In genomic region chr1:12477936-12478611, GRCh38 we compare ENCODE assay signal across 1 cellular context.
TF ChIP-seq lines count a peak whose summit lies in the region.

No MANE protein-coding gene starts in this region.

TF ChIP-seq in HepG2, 621 proteins besides CTCF, POLR2A, EP300 and RAD21 (continued from another document and continues in another):
- no peak for TF ChIP-seq BCLAF1 (IDR thresholded peaks at IDR 0.05)
- no peak for TF ChIP-seq IKZF4 (CRISPR knock-in tag; IDR thresholded peaks at IDR 0.05; ENCODE audit: borderline replicate concordance, low read depth, not compliant biosample characterization)
- no peak for TF ChIP-seq MTA3 (CRISPR knock-in tag; IDR thresholded peaks at IDR 0.05)
- peak; percentile 78 for TF ChIP-seq FOXO1 (CRISPR knock-in tag; IDR thresholded peaks at IDR 0.05)
- TF ChIP-seq TOE1 (CRISPR knock-in tag; IDR thresholded peaks at IDR 0.05): no peak; the same call in 1 of the 2 replicates
- TF ChIP-seq HDAC2 (CRISPR knock-in tag; IDR thresholded peaks at IDR 0.05): peak; percentile 92
- peak; percentile 74; the same call in 1 of the 2 replicates for TF ChIP-seq ZNF605 (CRISPR knock-in tag; IDR thresholded peaks at IDR 0.05)
- TF ChIP-seq BRCA1 (CRISPR knock-in tag; IDR thresholded peaks at IDR 0.05): 0 out of 2 replicates have a peak, but pooled peaks have one; percentile 42
- peak; percentile 45 for TF ChIP-seq SMC3 (IDR thresholded peaks at IDR 0.05; ENCODE audit: low read length)
- peak; percentile 54; the same call in 1 of the 2 replicates for TF ChIP-seq TBX3 (IDR thresholded peaks at IDR 0.05; ENCODE audit: borderline replicate concordance)
- 0 out of 2 replicates have a peak, but pooled peaks have one; percentile 47 for TF ChIP-seq ZFP36L1 (CRISPR knock-in tag; IDR thresholded peaks at IDR 0.05)
- no peak for TF ChIP-seq ZNF879 (CRISPR knock-in tag; IDR thresholded peaks at IDR 0.05)
- no peak for TF ChIP-seq ZNF713 (CRISPR knock-in tag; IDR thresholded peaks at IDR 0.05)
- no peak for TF ChIP-seq ZNF660 (CRISPR knock-in tag; IDR thresholded peaks at IDR 0.05; ENCODE audit: borderline replicate concordance, low read depth)
- TF ChIP-seq, protein P1, sequence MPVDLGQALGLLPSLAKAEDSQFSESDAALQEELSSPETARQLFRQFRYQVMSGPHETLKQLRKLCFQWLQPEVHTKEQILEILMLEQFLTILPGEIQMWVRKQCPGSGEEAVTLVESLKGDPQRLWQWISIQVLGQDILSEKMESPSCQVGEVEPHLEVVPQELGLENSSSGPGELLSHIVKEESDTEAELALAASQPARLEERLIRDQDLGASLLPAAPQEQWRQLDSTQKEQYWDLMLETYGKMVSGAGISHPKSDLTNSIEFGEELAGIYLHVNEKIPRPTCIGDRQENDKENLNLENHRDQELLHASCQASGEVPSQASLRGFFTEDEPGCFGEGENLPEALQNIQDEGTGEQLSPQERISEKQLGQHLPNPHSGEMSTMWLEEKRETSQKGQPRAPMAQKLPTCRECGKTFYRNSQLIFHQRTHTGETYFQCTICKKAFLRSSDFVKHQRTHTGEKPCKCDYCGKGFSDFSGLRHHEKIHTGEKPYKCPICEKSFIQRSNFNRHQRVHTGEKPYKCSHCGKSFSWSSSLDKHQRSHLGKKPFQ (CRISPR knock-in tag; IDR thresholded peaks at IDR 0.05; ENCODE audit: insufficient replicate concordance): no peak
- TF ChIP-seq CENPBD1 (CRISPR knock-in tag; IDR thresholded peaks at IDR 0.05; ENCODE audit: borderline replicate concordance, low read depth): no peak
- TF ChIP-seq, protein P2, sequence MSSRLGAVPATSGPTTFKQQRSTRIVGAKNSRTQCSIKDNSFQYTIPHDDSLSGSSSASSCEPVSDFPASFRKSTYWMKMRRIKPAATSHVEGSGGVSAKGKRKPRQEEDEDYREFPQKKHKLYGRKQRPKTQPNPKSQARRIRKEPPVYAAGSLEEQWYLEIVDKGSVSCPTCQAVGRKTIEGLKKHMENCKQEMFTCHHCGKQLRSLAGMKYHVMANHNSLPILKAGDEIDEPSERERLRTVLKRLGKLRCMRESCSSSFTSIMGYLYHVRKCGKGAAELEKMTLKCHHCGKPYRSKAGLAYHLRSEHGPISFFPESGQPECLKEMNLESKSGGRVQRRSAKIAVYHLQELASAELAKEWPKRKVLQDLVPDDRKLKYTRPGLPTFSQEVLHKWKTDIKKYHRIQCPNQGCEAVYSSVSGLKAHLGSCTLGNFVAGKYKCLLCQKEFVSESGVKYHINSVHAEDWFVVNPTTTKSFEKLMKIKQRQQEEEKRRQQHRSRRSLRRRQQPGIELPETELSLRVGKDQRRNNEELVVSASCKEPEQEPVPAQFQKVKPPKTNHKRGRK (CRISPR knock-in tag; IDR thresholded peaks at IDR 0.05): no peak
- peak; percentile 77 for TF ChIP-seq ATF2 (CRISPR knock-in tag; IDR thresholded peaks at IDR 0.05)
- TF ChIP-seq MEIS1 (CRISPR knock-in tag; IDR thresholded peaks at IDR 0.05; ENCODE audit: borderline replicate concordance): peak; percentile 63; the same call in 1 of the 2 replicates
- 0 out of 2 replicates have a peak, but pooled peaks have one; percentile 56 for TF ChIP-seq MZF1 (CRISPR knock-in tag; IDR thresholded peaks at IDR 0.05; ENCODE audit: borderline replicate concordance)
- TF ChIP-seq RFX5 (IDR thresholded peaks at IDR 0.05; ENCODE audit: low read depth, low read length): no peak
- TF ChIP-seq KAT2B (IDR thresholded peaks at IDR 0.05; ENCODE audit: borderline replicate concordance, low read depth, low read length): no peak
- TF ChIP-seq ZNF138 (CRISPR knock-in tag; IDR thresholded peaks at IDR 0.05; ENCODE audit: low read depth): no peak
- TF ChIP-seq ZBTB10 (CRISPR knock-in tag; IDR thresholded peaks at IDR 0.05; ENCODE audit: borderline replicate concordance): peak; percentile 86; the same call in 1 of the 2 replicates
- peak; percentile 78 for TF ChIP-seq ZNF614 (CRISPR knock-in tag; IDR thresholded peaks at IDR 0.05; ENCODE audit: borderline replicate concordance)
- TF ChIP-seq HOXA9 (CRISPR knock-in tag; IDR thresholded peaks at IDR 0.05; ENCODE audit: borderline replicate concordance): no peak
- TF ChIP-seq, protein P3, sequence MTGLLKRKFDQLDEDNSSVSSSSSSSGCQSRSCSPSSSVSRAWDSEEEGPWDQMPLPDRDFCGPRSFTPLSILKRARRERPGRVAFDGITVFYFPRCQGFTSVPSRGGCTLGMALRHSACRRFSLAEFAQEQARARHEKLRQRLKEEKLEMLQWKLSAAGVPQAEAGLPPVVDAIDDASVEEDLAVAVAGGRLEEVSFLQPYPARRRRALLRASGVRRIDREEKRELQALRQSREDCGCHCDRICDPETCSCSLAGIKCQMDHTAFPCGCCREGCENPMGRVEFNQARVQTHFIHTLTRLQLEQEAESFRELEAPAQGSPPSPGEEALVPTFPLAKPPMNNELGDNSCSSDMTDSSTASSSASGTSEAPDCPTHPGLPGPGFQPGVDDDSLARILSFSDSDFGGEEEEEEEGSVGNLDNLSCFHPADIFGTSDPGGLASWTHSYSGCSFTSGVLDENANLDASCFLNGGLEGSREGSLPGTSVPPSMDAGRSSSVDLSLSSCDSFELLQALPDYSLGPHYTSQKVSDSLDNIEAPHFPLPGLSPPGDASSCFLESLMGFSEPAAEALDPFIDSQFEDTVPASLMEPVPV (CRISPR knock-in tag; IDR thresholded peaks at IDR 0.05): peak; percentile 78
- TF ChIP-seq PTBP1 (IDR thresholded peaks at IDR 0.05; ENCODE audit: low read depth, low read length, poor library complexity, severe bottlenecking): no peak
- TF ChIP-seq ZMYM3 (CRISPR knock-in tag; IDR thresholded peaks at IDR 0.05): no peak
- TF ChIP-seq, protein P4, sequence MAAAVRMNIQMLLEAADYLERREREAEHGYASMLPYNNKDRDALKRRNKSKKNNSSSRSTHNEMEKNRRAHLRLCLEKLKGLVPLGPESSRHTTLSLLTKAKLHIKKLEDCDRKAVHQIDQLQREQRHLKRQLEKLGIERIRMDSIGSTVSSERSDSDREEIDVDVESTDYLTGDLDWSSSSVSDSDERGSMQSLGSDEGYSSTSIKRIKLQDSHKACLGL (CRISPR knock-in tag; IDR thresholded peaks at IDR 0.05): peak; percentile 66; the same call in 1 of the 2 replicates
- TF ChIP-seq JUNB (CRISPR knock-in tag; IDR thresholded peaks at IDR 0.05; ENCODE audit: borderline replicate concordance): peak; percentile 32; the same call in 1 of the 2 replicates
- no peak; the same call in 1 of the 2 replicates for TF ChIP-seq ZNF816 (CRISPR knock-in tag; IDR thresholded peaks at IDR 0.05; ENCODE audit: borderline replicate concordance)
- no peak; the same call in 1 of the 2 replicates for TF ChIP-seq ZNF296 (CRISPR knock-in tag; conservative IDR thresholded peaks at IDR 0.05)
- TF ChIP-seq ZNF44 (CRISPR knock-in tag; IDR thresholded peaks at IDR 0.05): peak; percentile 88; the same call in 1 of the 2 replicates
- peak; percentile 92 for TF ChIP-seq ARID5B (CRISPR knock-in tag; IDR thresholded peaks at IDR 0.05)
- TF ChIP-seq PITX1 (CRISPR knock-in tag; IDR thresholded peaks at IDR 0.05): peak; percentile 85
- TF ChIP-seq KDM4B (CRISPR knock-in tag; IDR thresholded peaks at IDR 0.05): peak; percentile 65; the same call in 1 of the 2 replicates
- TF ChIP-seq FOXP1 (IDR thresholded peaks at IDR 0.05): no peak
- peak; percentile 65; the same call in 1 of the 2 replicates for TF ChIP-seq FOXP1 (CRISPR knock-in tag; IDR thresholded peaks at IDR 0.05)
- no peak for TF ChIP-seq HNRNPK (IDR thresholded peaks at IDR 0.05; ENCODE audit: low read depth, low read length, poor library complexity, severe bottlenecking)
- 0 out of 2 replicates have a peak, but pooled peaks have one; percentile 35 for TF ChIP-seq KLF9 (CRISPR knock-in tag; IDR thresholded peaks at IDR 0.05; ENCODE audit: low read depth)
- TF ChIP-seq POLR2AphosphoS5 (IDR thresholded peaks at IDR 0.05; ENCODE audit: low read depth, low read length): peak; percentile 52; the same call in 1 of the 2 replicates
- TF ChIP-seq ZZZ3 (CRISPR knock-in tag; IDR thresholded peaks at IDR 0.05; ENCODE audit: borderline replicate concordance): no peak
- TF ChIP-seq NR2C2 (CRISPR knock-in tag; IDR thresholded peaks at IDR 0.05; ENCODE audit: borderline replicate concordance): peak; percentile 62; the same call in 1 of the 2 replicates
- TF ChIP-seq SYNCRIP (IDR thresholded peaks at IDR 0.05; ENCODE audit: insufficient read depth, low read depth, low read length): no peak
- TF ChIP-seq ZSCAN5A (CRISPR knock-in tag; IDR thresholded peaks at IDR 0.05; ENCODE audit: borderline replicate concordance): no peak
